Comparison of ENCODE assay signal across 24 cellular contexts in the genomic region with DNA sequence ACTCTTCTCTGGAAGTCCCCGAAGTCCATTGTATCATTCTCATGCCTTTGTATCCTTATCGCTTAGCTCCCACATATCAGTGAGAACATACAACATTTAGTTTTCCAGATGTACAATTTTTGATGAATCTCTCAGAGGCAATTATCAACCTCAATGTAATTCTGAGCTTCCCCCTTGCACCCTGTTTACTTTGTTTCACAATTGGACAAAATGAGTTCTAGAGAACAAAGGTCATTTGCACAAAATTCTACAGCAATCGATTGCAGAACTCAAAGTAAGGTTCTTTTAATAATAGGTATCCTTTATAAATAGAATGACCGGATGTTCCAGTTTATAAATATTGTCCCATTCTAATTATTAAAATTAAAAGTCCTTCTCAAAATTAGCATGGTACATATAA.
"Had no signal": no experiment of that assay in that cellular context is flagged by ENCODE, and none has a peak within 500 bp of the region (broad histone marks: within the 10 kb centered on the region; RNA-seq: fewer than 3 reads in every experiment).

No MANE protein-coding gene starts in this region.

- H3K27me3 ChIP-seq: MG63, SJSA1 had no signal

- H3K36me3 ChIP-seq: MG63, SJSA1 had no signal

- H3K4me3 ChIP-seq: MG63, SJSA1, SK-N-MC had no signal

- H3K27ac ChIP-seq: SJSA1, SK-N-MC had no signal

- H3K4me1 ChIP-seq: SJSA1 had no signal

- FAIRE-seq: RCC 7860 had no signal

- H3K9me3 ChIP-seq: MG63, SJSA1 had no signal

- DNase-seq: IMR-90, Karpas-422, KG1, MG63, NCI-H1092, NCI-H1105 treated with DMSO at 0.1 percent for 48 hours, NCI-H1417 treated with DMSO at 0.1 percent for 48 hours, NCI-H146, NCI-H1694 treated with DMSO at 0.1 percent for 48 hours, NCI-H2029, NCI-H2081 treated with DMSO at 0.1 percent for 48 hours, NCI-H2171, NCI-H226, NCI-H446, NCI-H510A, NCI-H524 treated with DMSO at 0.1 percent for 48 hours, NCI-H69, NCI-H774, Right ventricle myocardium superior, RPMI8226, SIG-M5 had no signal
